8 cellular contexts compared by ENCODE assay signal in genomic region chr11:33015621-33016551, GRCh38. TPM values are rescaled to one million over a fixed set of nuclear protein-coding genes. Genes with fewer than 3 reads are reported as not detected.
DNase-seq lines count a peak whose midpoint lies in the region; ATAC-seq, FAIRE-seq and TF ChIP-seq lines count a peak whose summit lies in the region.

Gene DEPDC7, plus strand, starts transcription at chr11:33015878. Its CDS starts 78 bp downstream, at chr11:33015956.

- peak; percentile 72 for ATAC-seq in GM21528 (IDR thresholded peaks at IDR 0.05; ENCODE audit: low FRiP score, unreplicated experiment)
- ATAC-seq in stimulated activated naive CD8-positive, alpha-beta T cell treated with anti-CD3 and anti-CD28 coated beads, Interleukin-15, Interleukin-2, amounts not matched to agents 100 U/mL and 50 U/mL, for 24 hours: peak; percentile 80

- FAIRE-seq in RCC 7860 (lab: Jason Lieb, UNC): no peak

- H3K4me1 Mint-ChIP-seq in neural crest cell: peaks cover 11% of the 10 kb centered on the region

- H3K9me3 Mint-ChIP-seq in neural crest cell: peaks cover 3% of the 10 kb centered on the region

- H3K27me3 Mint-ChIP-seq in neural crest cell (ENCODE audit: low read depth): peaks cover 36% of the 10 kb centered on the region

- H3K36me3 Mint-ChIP-seq in neural crest cell (ENCODE audit: low read depth): no peaks in the 10 kb centered on the region

- no peak for TF ChIP-seq CTCF in neural crest cell (conservative IDR thresholded peaks at IDR 0.05)

- peak within 1 kb of the TSS; percentile 84 for H3K4me3 Mint-ChIP-seq in neural crest cell

- H3K27ac Mint-ChIP-seq in neural crest cell (ENCODE audit: unreplicated experiment): peak within 1 kb of the TSS; percentile 17

- peak; percentile 71 for DNase-seq in DMS 273 treated with DMSO at 0.1 percent for 48 hours (lab: John Stamatoyannopoulos, UW)
- DNase-seq in HuH-7.5 (ENCODE audit: low spot score): peak; percentile 68
- peak; percentile 69 for DNase-seq in RCC 7860 (ENCODE audit: low spot score)
- DNase-seq in activated gamma-delta T cell (lab: John Stamatoyannopoulos, UW): peak; percentile 49
- DNase-seq in foreskin melanocyte: peak; percentile 83
- DNase-seq in neural crest cell (ENCODE audit: low read depth, low spot score): peak; percentile 82
- DNase-seq in stimulated activated naive CD8-positive, alpha-beta T cell treated with anti-CD3 and anti-CD28 coated beads, Interleukin-15, Interleukin-2, amounts not matched to agents 100 U/mL and 50 U/mL, for 24 hours: peak; percentile 86

RNA-seq across cellular contexts. Expression of gene DEPDC7, which starts in this region (rescaled TPM):
- total RNA-seq in neural crest cell: 3.9 and 4.2 TPM in 2 replicates

Comparison
In these comparisons a context has a peak if more than half of its experiments do, and no peak if none do; other contexts are left out.
1. Peak in every context shown above with its lines: DNase-seq and ATAC-seq.